ENCODE assay signal across 8 cellular contexts in the genomic region with DNA sequence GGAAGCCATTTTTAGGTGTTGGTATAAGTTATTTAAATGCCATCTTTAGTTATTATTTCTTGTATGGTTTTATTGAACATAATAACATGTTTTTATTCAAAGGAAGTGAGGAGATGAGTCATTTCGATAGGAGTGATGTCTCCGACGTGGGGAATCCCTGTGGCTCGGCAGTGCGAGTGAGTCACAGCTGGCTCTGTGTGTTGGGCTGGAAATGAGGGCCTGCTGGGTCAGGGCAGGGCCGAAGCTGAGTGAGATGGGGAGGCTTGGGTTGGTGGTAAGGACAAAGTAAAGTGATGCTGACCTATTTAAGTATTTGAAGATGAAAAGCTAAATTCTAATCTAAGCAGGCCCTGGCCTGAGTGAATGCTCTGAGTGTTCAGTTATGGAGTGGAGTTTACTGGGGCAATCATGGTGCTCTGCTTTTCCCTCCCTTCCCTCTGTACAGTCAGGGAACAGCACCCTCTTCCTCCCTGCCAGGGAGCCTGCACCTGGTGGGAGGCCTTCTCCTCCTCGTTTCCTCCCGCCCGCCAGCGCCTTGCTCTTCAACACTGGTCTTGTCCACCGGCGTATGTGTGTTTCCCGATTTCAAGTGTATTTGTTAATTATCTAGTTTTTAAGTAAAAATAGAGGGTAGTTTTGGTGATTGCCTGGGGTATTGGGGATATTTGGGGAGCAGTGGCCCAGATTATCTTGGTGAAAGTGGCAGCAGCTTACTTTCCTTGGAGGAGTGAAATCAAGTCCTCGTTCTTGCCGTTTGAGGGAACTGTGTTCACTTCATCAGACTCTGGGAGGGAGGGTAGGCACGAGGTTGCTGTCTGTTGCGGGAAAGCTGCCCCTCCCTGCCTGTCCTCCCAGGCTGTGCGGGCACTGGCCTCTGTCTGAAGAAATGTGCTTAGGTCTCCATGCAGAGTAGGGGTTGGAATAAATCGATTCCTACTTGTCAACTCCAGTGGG.
DNase-seq lines count a peak whose midpoint lies in the region; ATAC-seq, FAIRE-seq and TF ChIP-seq lines count a peak whose summit lies in the region.

No MANE protein-coding gene starts in this region.

- H3K27me3 Mint-ChIP-seq in HFFc6 (ENCODE audit: insufficient read depth): peaks cover 9% of the 10 kb centered on the region; the same call in 1 of the 2 replicates

- no peaks in the 10 kb centered on the region for H3K36me3 Mint-ChIP-seq in HFFc6 (ENCODE audit: low read depth)

- peaks cover 17% of the 10 kb centered on the region for H3K4me1 Mint-ChIP-seq in HFFc6 (ENCODE audit: low read depth)

- H3K27ac ChIP-seq in Panc1 (ENCODE audit: low read length): no peak overlapping the region
- H3K27ac ChIP-seq in small intestine (ENCODE audit: low read depth in 1 of 2, low read length in 1 of 2): peak overlapping the region in 1 of 2 donors; percentile 70

- H3K4me3 ChIP-seq in GM12864 (ENCODE audit: low read depth, low read length) (no peak overlapping the region), Panc1 (ENCODE audit: low read depth in 2 of 2, low read length in 2 of 2) (no peak overlapping the region), small intestine (ENCODE audit: low read depth in 1 of 2, low read length in 2 of 2) (no peak overlapping the region)

- TF ChIP-seq CTCF in GM12864 (IDR thresholded peaks at IDR 0.05; ENCODE audit: low read depth, low read length, missing control alignments) (no peak), HFFc6 (IDR thresholded peaks at IDR 0.05) (no peak), Panc1 (IDR thresholded peaks at IDR 0.05) (no peak)

- POLR2A ChIA-PET in Panc1 (lab: Charles Lee): no interaction called here

- DNase-seq in GM12864 (ENCODE audit: low read depth): peak; percentile 45
- DNase-seq in HFFc6: peak; percentile 35
- peak; percentile 5 for DNase-seq in Panc1 (ENCODE audit: low read depth, low spot score)
- DNase-seq in activated gamma-delta T cell treated with anti-CD3 and anti-CD28 coated beads, Interleukin-2, amount 50 U/mL, for 16 hours (ENCODE audit: low read depth): peak; percentile 48
- peak in 36 of 42 donors; percentile 47 to 90 (median 70) for DNase-seq in head of caudate nucleus
- peak; percentile 25 for DNase-seq in small intestine
- no peak for DNase-seq in midbrain (lab: John Stamatoyannopoulos, UW)
- no peak for DNase-seq in middle frontal gyrus (ENCODE audit: extremely low spot score, low spot score)

- H3K4me1 ChIP-seq in Panc1 (ENCODE audit: control insufficient read depth, insufficient read depth, low read length): no peaks in the 10 kb centered on the region
- peaks cover 0 to 3% of the 10 kb centered on the region in 2 donors for H3K4me1 ChIP-seq in small intestine (ENCODE audit: control insufficient read depth in 2 of 2, insufficient read depth in 1 of 2, low read depth in 1 of 2, low read length in 1 of 2)

- no peak for FAIRE-seq in small intestine (lab: Jason Lieb, UNC)

- H3K27ac Mint-ChIP-seq in HFFc6: peak overlapping the region; percentile 38; the same call in 1 of the 2 replicates

- ATAC-seq in Panc1: peak; percentile 93

- H3K9me3 ChIP-seq in Panc1 (ENCODE audit: control insufficient read depth, insufficient read depth, low read depth, low read length) (no peaks in the 10 kb centered on the region), small intestine (ENCODE audit: control insufficient read depth, low read depth) (no peaks in the 10 kb centered on the region)

- WGBS in small intestine, 3 donors: 67 to 76% (median 74%) methylated on average over 19 of the region's 19 CpGs

- no peaks in the 10 kb centered on the region for H3K27me3 ChIP-seq in Panc1 (ENCODE audit: control insufficient read depth, insufficient read depth, low read length)
- no peaks in the 10 kb centered on the region for H3K27me3 ChIP-seq in small intestine (ENCODE audit: control insufficient read depth in 2 of 2, insufficient read depth in 2 of 2, low read length in 2 of 2)

- no TSS peak for BruUV-seq in Panc1 (replicated peaks; lab: Mats Ljungman, UMichigan)

- CTCF ChIA-PET in Panc1 (lab: Charles Lee): no interaction called here

- in situ Hi-C loops in Panc1 (cut with HindIII; ENCODE audit: low pct_unique_long_range_greater_than_20kb, low sequenced_read_pairs): no loop called here

- intact Hi-C loops in Panc1 (cut with micrococcal nuclease; ENCODE audit: unreplicated experiment) (no loop called here), head of caudate nucleus (cut with DNase I) (loop anchor here (10.0 kb wide), 1 partner anchor 161 kb away; the partner anchor contains the start of gene LDLRAD4)

- peaks cover 9% of the 10 kb centered on the region; the same call in 1 of the 2 replicates for H3K9me3 Mint-ChIP-seq in HFFc6

- no peak overlapping the region for H3K4me3 Mint-ChIP-seq in HFFc6

- H3K36me3 ChIP-seq in Panc1 (ENCODE audit: control insufficient read depth, insufficient read depth, low read length) (no peaks in the 10 kb centered on the region), small intestine (ENCODE audit: control insufficient read depth in 2 of 2, insufficient read depth in 2 of 2, low read length in 2 of 2) (no peaks in the 10 kb centered on the region)

Comparison
In these comparisons a context has a peak if more than half of its experiments do, and no peak if none do; other contexts are left out.
1. DNase-seq: peak in GM12864 (single experiment), HFFc6 (single experiment), Panc1 (single experiment), activated gamma-delta T cell treated with anti-CD3 and anti-CD28 coated beads, Interleukin-2, amount 50 U/mL, for 16 hours (single experiment), head of caudate nucleus (36 of 42) and small intestine (single experiment); none in midbrain (single experiment) and middle frontal gyrus (single experiment).